In the genomic region with DNA sequence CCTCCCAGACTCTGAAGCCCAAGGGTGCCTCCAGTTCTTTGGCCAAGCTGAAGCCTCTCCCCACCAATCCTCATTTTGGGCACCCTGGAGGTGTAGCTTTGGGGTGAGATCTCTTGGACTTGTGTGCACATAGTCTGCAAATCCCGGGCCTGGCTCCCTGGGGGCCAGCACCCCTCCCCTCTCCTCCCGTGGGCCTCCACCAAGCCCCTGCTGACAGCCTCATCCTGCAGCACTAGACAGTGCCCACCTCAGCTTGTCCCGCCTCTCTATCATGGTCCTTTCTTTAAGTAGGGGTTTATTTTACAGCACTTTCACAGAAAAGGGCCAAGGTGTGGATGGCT, we compare ENCODE assay signal across 33 cellular contexts. TPM values are rescaled to one million over a fixed set of nuclear protein-coding genes. Genes with fewer than 3 reads are reported as not detected.
A peak's percentile ranks its signal among the peaks of the same experiment; 100 is the strongest.
DNase-seq lines count a peak whose midpoint lies in the region; ATAC-seq, FAIRE-seq and TF ChIP-seq lines count a peak whose summit lies in the region.
"Had no signal": no experiment of that assay in that cellular context is flagged by ENCODE, and none has a peak within 500 bp of the region (broad histone marks: within the 10 kb centered on the region; RNA-seq: fewer than 3 reads in every experiment).

No MANE protein-coding gene starts in this region.

- no peak overlapping the region for H3K18ac ChIP-seq in H9 (ENCODE audit: insufficient read length, low read depth, low read length)

- H4K5ac ChIP-seq in H9 (ENCODE audit: insufficient read length, low read depth, low read length) = no peak overlapping the region

- H2BK20ac ChIP-seq in H9 (ENCODE audit: low read depth, low read length, poor library complexity, severe bottlenecking) = no peak overlapping the region

- TF ChIP-seq CTCF in RWPE1 (conservative IDR thresholded peaks at IDR 0.05; ENCODE audit: low read depth) = no peak
- TF ChIP-seq CTCF in kidney (IDR thresholded peaks at IDR 0.05; ENCODE audit: borderline replicate concordance, extremely low read depth, insufficient read depth) = no peak
- no peak for TF ChIP-seq CTCF in natural killer cell (IDR thresholded peaks at IDR 0.05)
- TF ChIP-seq CTCF in H9 (conservative IDR thresholded peaks at IDR 0.05) = no peak

- no peaks in the 10 kb centered on the region; the same call in 1 of the 2 replicates for H3K27me3 ChIP-seq in H9 (ENCODE audit: insufficient read depth, low read length)
- H3K27me3 ChIP-seq: breast epithelium, gastroesophageal sphincter, right lobe of liver, SJCRH30, transverse colon had no signal

- H3K4ac ChIP-seq in H9 (ENCODE audit: low read depth, low read length) = no peak overlapping the region

- no peaks in the 10 kb centered on the region for H3K79me1 ChIP-seq in H9 (ENCODE audit: insufficient read depth, low read depth, low read length, poor library complexity, severe bottlenecking)

- no peaks in the 10 kb centered on the region for H3K79me2 ChIP-seq in H9 (ENCODE audit: insufficient read depth, low read length)

- H4K91ac ChIP-seq in H9 (ENCODE audit: insufficient read length, low read depth, low read length) = no peak overlapping the region

- intact Hi-C loops in kidney (cut with DNase I) (no loop called here), natural killer cell (cut with micrococcal nuclease) (no loop called here)

- H3K23ac ChIP-seq in H9 (ENCODE audit: insufficient read length, low read depth, low read length) = no peak overlapping the region

- no CpG with 5 or more reads among the region's 3 CpGs for WGBS in H9 (ENCODE audit: extremely low coverage, insufficient read length, low lambda C conversion rate)

- H3K4me3 Mint-ChIP-seq in activated CD8-positive, alpha-beta memory T cell treated with anti-CD3 and anti-CD28 coated beads, Interleukin-2, amount 10 ng/mL, durations not matched to agents 7 days and 5 days = no peak overlapping the region
- peak overlapping the region in 1 of 2 donors; percentile 8 for H3K4me3 Mint-ChIP-seq in stimulated activated naive B cell treated with anti-CD40 and anti-IgM and Interleukin-4, amounts not matched to agents 10 μg/mL and 1 μg/mL and 100 μg/mL, for 72 hours
- H3K4me3 Mint-ChIP-seq in natural killer cell = no peak overlapping the region
- peak overlapping the region in 1 of 2 experiments; percentile 32; a peak in 2 of 5 replicates for H3K4me3 Mint-ChIP-seq in H9
- H3K4me3 Mint-ChIP-seq: T-cell had no signal

- no peaks in the 10 kb centered on the region for H3K9me3 Mint-ChIP-seq in activated CD8-positive, alpha-beta memory T cell treated with anti-CD3 and anti-CD28 coated beads, Interleukin-2, amount 10 ng/mL, durations not matched to agents 7 days and 5 days (ENCODE audit: low read depth)
- H3K9me3 Mint-ChIP-seq in stimulated activated naive B cell treated with anti-CD40 and anti-IgM and Interleukin-4, amounts not matched to agents 10 μg/mL and 1 μg/mL and 100 μg/mL, for 72 hours = no peaks in the 10 kb centered on the region
- H3K9me3 Mint-ChIP-seq in natural killer cell = no peaks in the 10 kb centered on the region
- no peaks in the 10 kb centered on the region for H3K9me3 Mint-ChIP-seq in H9
- H3K9me3 Mint-ChIP-seq: T-cell had no signal

- H2BK120ac ChIP-seq in H9 (ENCODE audit: low read depth, low read length, poor library complexity, severe bottlenecking) = no peak overlapping the region

- no peak overlapping the region for H3T11ph ChIP-seq in H9 (ENCODE audit: low read length)

- H3K36me3 Mint-ChIP-seq in activated CD8-positive, alpha-beta memory T cell treated with anti-CD3 and anti-CD28 coated beads, Interleukin-2, amount 10 ng/mL, durations not matched to agents 7 days and 5 days = no peaks in the 10 kb centered on the region
- peaks cover 0 to 1% of the 10 kb centered on the region in 2 donors for H3K36me3 Mint-ChIP-seq in stimulated activated naive B cell treated with anti-CD40 and anti-IgM and Interleukin-4, amounts not matched to agents 10 μg/mL and 1 μg/mL and 100 μg/mL, for 72 hours
- no peaks in the 10 kb centered on the region for H3K36me3 Mint-ChIP-seq in natural killer cell
- no peaks in the 10 kb centered on the region for H3K36me3 Mint-ChIP-seq in H9 (ENCODE audit: insufficient read depth in 1 of 3, low read depth in 3 of 3)
- H3K36me3 Mint-ChIP-seq: T-cell had no signal

- H3K23me2 ChIP-seq in H9 (ENCODE audit: insufficient read length, low read depth, low read length, poor library complexity, severe bottlenecking) = no peaks in the 10 kb centered on the region

- DNase-seq in activated CD8-positive, alpha-beta memory T cell treated with anti-CD3 and anti-CD28 coated beads, Interleukin-2, amount 10 ng/mL, durations not matched to agents 7 days and 5 days = no peak
- DNase-seq in activated CD8-positive, alpha-beta memory T cell treated with anti-CD3 and anti-CD28 coated beads, Interleukin-2, amount 50 U/mL, for 48 hours = no peak
- no peak for DNase-seq in RWPE1 (ENCODE audit: low spot score)
- DNase-seq in kidney = peak; percentile 52
- no peak for DNase-seq in stimulated activated naive B cell treated with anti-CD40 and anti-IgM and Interleukin-4, amounts not matched to agents 10 μg/mL and 1 μg/mL and 100 μg/mL, for 72 hours
- DNase-seq in natural killer cell = no peak
- DNase-seq in H9 = no peak
- no peak for DNase-seq in activated effector memory CD4-positive, alpha-beta T cell treated with anti-CD3 and anti-CD28 coated beads, Interleukin-2, amount 50 U/mL, for 16 hours
- DNase-seq: activated CD4-positive, alpha-beta T cell treated with anti-CD3 and anti-CD28 coated beads for 4 hours; activated effector memory CD4-positive, alpha-beta T cell treated with Interleukin-2 at 50 U/mL for 16 hours; AML-193; COR-L47; cortex of kidney; hippocampal formation; Kasumi-1; MV-4-11; NCI-H146; NCI-H524; NK-92 treated with Interleukin-12 subunit alpha and Interleukin-12 subunit beta, amount 100 ng/mL, for 24 hours; SJCRH30; stimulated activated CD4-positive, alpha-beta T cell treated with anti-CD3 and anti-CD28 coated beads, Interleukin-15, amount 100 ng/mL, for 24 hours; stomach; transverse colon had no signal

- no peak overlapping the region for H3K4me3 ChIP-seq in kidney (ENCODE audit: low read length in 2 of 2)
- H3K4me3 ChIP-seq: breast epithelium, gastroesophageal sphincter, right lobe of liver, SJCRH30, stomach, transverse colon had no signal

- no peak overlapping the region for H2AFZ ChIP-seq in H9 (ENCODE audit: low read length)
- H2AFZ ChIP-seq: parathyroid adenoma had no signal

- no peak overlapping the region for H4K8ac ChIP-seq in H9 (replicated peaks; ENCODE audit: insufficient read length, low read depth, low read length)

- H3K27ac ChIP-seq in RWPE1 (peak overlapping the region; percentile 100), kidney (ENCODE audit: low read depth in 2 of 2, low read length in 2 of 2) (no peak overlapping the region), H9 (ENCODE audit: insufficient read length, low read depth, low read length) (no peak overlapping the region)
- H3K27ac ChIP-seq: breast epithelium, HL-60, parathyroid adenoma, right lobe of liver, SJCRH30 had no signal

- H4K20me1 ChIP-seq in H9 (ENCODE audit: control insufficient read depth, insufficient read depth, insufficient read length) = peaks cover 3% of the 10 kb centered on the region

- H2AK5ac ChIP-seq in H9 (ENCODE audit: insufficient read length, low read length) = no peak overlapping the region

- H3K14ac ChIP-seq in H9 (ENCODE audit: insufficient read depth, low read length) = no peak overlapping the region

- no peaks in the 10 kb centered on the region for H3K9me3 ChIP-seq in kidney (ENCODE audit: control insufficient read depth in 1 of 2, low read length in 2 of 2)
- H3K9me3 ChIP-seq in H9 (ENCODE audit: control insufficient read depth, low read depth, low read length) = no peaks in the 10 kb centered on the region
- H3K9me3 ChIP-seq: breast epithelium, gastroesophageal sphincter, right lobe of liver, SJCRH30, stomach, transverse colon had no signal

- peaks cover 0 to 7% of the 10 kb centered on the region in 2 donors for H3K36me3 ChIP-seq in kidney (ENCODE audit: control insufficient read depth in 1 of 2, insufficient read depth in 2 of 2, low read length in 2 of 2)
- H3K36me3 ChIP-seq: breast epithelium, transverse colon had no signal

- H3K27me3 Mint-ChIP-seq in activated CD8-positive, alpha-beta memory T cell treated with anti-CD3 and anti-CD28 coated beads, Interleukin-2, amount 10 ng/mL, durations not matched to agents 7 days and 5 days = no peaks in the 10 kb centered on the region
- H3K27me3 Mint-ChIP-seq in stimulated activated naive B cell treated with anti-CD40 and anti-IgM and Interleukin-4, amounts not matched to agents 10 μg/mL and 1 μg/mL and 100 μg/mL, for 72 hours = peaks cover 6 to 10% of the 10 kb centered on the region in 2 donors
- H3K27me3 Mint-ChIP-seq in natural killer cell (ENCODE audit: low read depth in 2 of 2) (no peaks in the 10 kb centered on the region), H9 (ENCODE audit: low read depth) (no peaks in the 10 kb centered on the region)
- H3K27me3 Mint-ChIP-seq: T-cell had no signal

- no peak overlapping the region for H3K4me2 ChIP-seq in H9 (ENCODE audit: insufficient read depth, insufficient read length, low read length)

- ATAC-seq in activated CD8-positive, alpha-beta memory T cell treated with anti-CD3 and anti-CD28 coated beads, Interleukin-2, amount 10 ng/mL, durations not matched to agents 7 days and 5 days = no peak
- ATAC-seq in stimulated activated naive B cell treated with anti-CD40 and anti-IgM and Interleukin-4, amounts not matched to agents 10 μg/mL and 1 μg/mL and 100 μg/mL, for 72 hours (replicated peaks) = no peak
- ATAC-seq in natural killer cell = no peak
- ATAC-seq: gastroesophageal sphincter, HCT116, HepG2, left ventricle myocardium superior, right lobe of liver, T-cell had no signal

- CTCF ChIA-PET in activated CD8-positive, alpha-beta memory T cell treated with anti-CD3 and anti-CD28 coated beads, Interleukin-2, amount 10 ng/mL, durations not matched to agents 7 days and 5 days (lab: Charles Lee) = interaction anchor here (1.4 to 1.7 kb wide), 3 partner anchors 12 to 14 kb away, joined by 4 to 5 read pairs (median 5); a partner anchor contains a TSS
- CTCF ChIA-PET in RWPE1 (lab: Yijun Ruan, JAX) = interaction anchor here (0.6 kb wide), 1 partner anchor 52 kb away, joined by 3 read pairs; no protein-coding TSS in a partner anchor

- no peak overlapping the region for H2BK12ac ChIP-seq in H9 (ENCODE audit: insufficient read length, low read depth, low read length)

- no peak overlapping the region for H3K9ac ChIP-seq in kidney (ENCODE audit: low read length in 2 of 2)
- H3K9ac ChIP-seq in H9 (ENCODE audit: extremely low read depth, insufficient read length, low read length) = no peak overlapping the region
- H3K9ac ChIP-seq: parathyroid adenoma had no signal

- FAIRE-seq in kidney (lab: Jason Lieb, UNC) = no peak
- FAIRE-seq: A204.1, HepG2 had no signal

- H3K56ac ChIP-seq in H9 (ENCODE audit: insufficient read length, low read depth, low read length) = no peak overlapping the region

- H3K4me1 ChIP-seq in kidney (ENCODE audit: control insufficient read depth in 1 of 2, insufficient read depth in 1 of 2, low read depth in 1 of 2, low read length in 2 of 2) = peaks cover 6 to 28% of the 10 kb centered on the region in 2 donors
- H3K4me1 ChIP-seq in H9 (ENCODE audit: insufficient read depth, low read length) = no peaks in the 10 kb centered on the region
- H3K4me1 ChIP-seq: right lobe of liver had no signal

- no peak overlapping the region for H2BK15ac ChIP-seq in H9 (ENCODE audit: low read depth, low read length)

- H2BK5ac ChIP-seq in H9 (ENCODE audit: insufficient read length, low read length) = no peak overlapping the region

- POLR2A ChIA-PET in RWPE1 (lab: Yijun Ruan, JAX; ENCODE audit: low non-redundant PET) = no interaction called here

- peaks cover 21% of the 10 kb centered on the region for H3K4me1 Mint-ChIP-seq in activated CD8-positive, alpha-beta memory T cell treated with anti-CD3 and anti-CD28 coated beads, Interleukin-2, amount 10 ng/mL, durations not matched to agents 7 days and 5 days
- H3K4me1 Mint-ChIP-seq in stimulated activated naive B cell treated with anti-CD40 and anti-IgM and Interleukin-4, amounts not matched to agents 10 μg/mL and 1 μg/mL and 100 μg/mL, for 72 hours = peaks cover 11 to 16% of the 10 kb centered on the region in 2 donors
- H3K4me1 Mint-ChIP-seq in natural killer cell = peaks cover 0 to 11% of the 10 kb centered on the region in 2 donors
- peaks cover 3 to 9% of the 10 kb centered on the region in 2 experiments; a peak in 2 of 4 replicates for H3K4me1 Mint-ChIP-seq in H9

- peak overlapping the region; percentile 63 for H3K27ac Mint-ChIP-seq in activated CD8-positive, alpha-beta memory T cell treated with anti-CD3 and anti-CD28 coated beads, Interleukin-2, amount 10 ng/mL, durations not matched to agents 7 days and 5 days
- peak overlapping the region; percentile 31 for H3K27ac Mint-ChIP-seq in stimulated activated naive B cell treated with anti-CD40 and anti-IgM and Interleukin-4, amounts not matched to agents 10 μg/mL and 1 μg/mL and 100 μg/mL, for 72 hours
- H3K27ac Mint-ChIP-seq in natural killer cell (peak overlapping the region in 1 of 2 donors; percentile 70), H9 (peak overlapping the region in 1 of 3 experiments; percentile 90; a peak in 1 of 7 replicates)

RNA-seq across cellular contexts. Expression of a gene that starts 3.2 kb away (rescaled TPM):
- total RNA-seq in activated CD8-positive, alpha-beta memory T cell treated with anti-CD3 and anti-CD28 coated beads, Interleukin-2, amount 10 ng/mL, durations not matched to agents 7 days and 5 days = 1 to 10 TPM; 1.1 to 1.8 TPM
- total RNA-seq in kidney (6.0 TPM), natural killer cell (1 to 10 TPM; 1.0 to 2.2 (median 1.7) TPM), H9 (2021) (1.4 and 1.6 TPM in 2 replicates)
- polyA plus RNA-seq in kidney (ENCODE audit: insufficient read depth, low read depth, low replicate concordance) = 0.73 TPM

RNA-seq across cellular contexts. Expression of a gene that starts 12.7 kb away (rescaled TPM):
- 1 to 10 TPM; 6.8 to 8.5 TPM for total RNA-seq in activated CD8-positive, alpha-beta memory T cell treated with anti-CD3 and anti-CD28 coated beads, Interleukin-2, amount 10 ng/mL, durations not matched to agents 7 days and 5 days
- 13.0 TPM for total RNA-seq in kidney
- 4.7 TPM for polyA plus RNA-seq in kidney (ENCODE audit: insufficient read depth, low read depth, low replicate concordance)
- 10 to 100 TPM; 13.3 to 14.1 (median 13.8) TPM for total RNA-seq in natural killer cell
- 11.8 and 12.6 TPM in 2 replicates for total RNA-seq in H9 (2021)

RNA-seq across cellular contexts. Expression of a gene that starts 12.8 kb away (rescaled TPM):
- 100 to 1,000 TPM; 262 to 325 TPM for total RNA-seq in activated CD8-positive, alpha-beta memory T cell treated with anti-CD3 and anti-CD28 coated beads, Interleukin-2, amount 10 ng/mL, durations not matched to agents 7 days and 5 days
- total RNA-seq in kidney (221 TPM), natural killer cell (100 to 1,000 TPM; 292 to 313 (median 308) TPM), H9 (2021) (88.2 and 94.3 TPM in 2 replicates)
- 410 TPM for polyA plus RNA-seq in kidney (ENCODE audit: insufficient read depth, low read depth, low replicate concordance)

RNA-seq across cellular contexts. Expression of a gene that starts 43.8 kb away (rescaled TPM):
- total RNA-seq in activated CD8-positive, alpha-beta memory T cell treated with anti-CD3 and anti-CD28 coated beads, Interleukin-2, amount 10 ng/mL, durations not matched to agents 7 days and 5 days = 10 to 100 TPM; 51.9 to 56.4 TPM
- total RNA-seq in kidney = 37.8 TPM
- 141 TPM for polyA plus RNA-seq in kidney (ENCODE audit: insufficient read depth, low read depth, low replicate concordance)
- total RNA-seq in natural killer cell = 10 to 100 TPM; 50.0 to 70.6 (median 64.1) TPM
- 56.9 and 62.3 TPM in 2 replicates for total RNA-seq in H9 (2021)

RNA-seq across cellular contexts. Expression of a gene that starts 49.8 kb away (rescaled TPM):
- total RNA-seq in activated CD8-positive, alpha-beta memory T cell treated with anti-CD3 and anti-CD28 coated beads, Interleukin-2, amount 10 ng/mL, durations not matched to agents 7 days and 5 days = 10 to 100 TPM; 24.1 to 27.0 TPM
- total RNA-seq in kidney (17.4 TPM), natural killer cell (10 to 100 TPM; 18.9 to 21.6 (median 19.6) TPM), H9 (2021) (31.0 and 31.3 TPM in 2 replicates)
- 17.6 TPM for polyA plus RNA-seq in kidney (ENCODE audit: insufficient read depth, low read depth, low replicate concordance)
